6 cellular contexts compared by ENCODE assay signal in genomic region chr12:48469027-48469426, GRCh38. TPM values are rescaled to one million over a fixed set of nuclear protein-coding genes. Genes with fewer than 3 reads are reported as not detected.
"Had no signal": no experiment of that assay in that cellular context is flagged by ENCODE, and none has a peak within 500 bp of the region (broad histone marks: within the 10 kb centered on the region; RNA-seq: fewer than 3 reads in every experiment).

No MANE protein-coding gene starts in this region.

RNA-seq across cellular contexts. Expression of gene ANP32D, which starts 3.3 kb away (rescaled TPM):
- total RNA-seq: M059J, PC-3, Peyer's patch, Right ventricle myocardium superior, SJSA1 had no signal
- polyA plus RNA-seq: SK-N-SH had no signal

RNA-seq across cellular contexts. Expression of gene C12orf54, which starts 13.3 kb away (rescaled TPM):
- total RNA-seq: M059J, PC-3, Right ventricle myocardium superior had no signal
- polyA plus RNA-seq: SK-N-SH had no signal

RNA-seq across cellular contexts. Expression of gene OR8S1, which starts 56.4 kb away (rescaled TPM):
- total RNA-seq: M059J, PC-3, Peyer's patch, Right ventricle myocardium superior, SJSA1 had no signal
- polyA plus RNA-seq: SK-N-SH had no signal
